In the genomic region with DNA sequence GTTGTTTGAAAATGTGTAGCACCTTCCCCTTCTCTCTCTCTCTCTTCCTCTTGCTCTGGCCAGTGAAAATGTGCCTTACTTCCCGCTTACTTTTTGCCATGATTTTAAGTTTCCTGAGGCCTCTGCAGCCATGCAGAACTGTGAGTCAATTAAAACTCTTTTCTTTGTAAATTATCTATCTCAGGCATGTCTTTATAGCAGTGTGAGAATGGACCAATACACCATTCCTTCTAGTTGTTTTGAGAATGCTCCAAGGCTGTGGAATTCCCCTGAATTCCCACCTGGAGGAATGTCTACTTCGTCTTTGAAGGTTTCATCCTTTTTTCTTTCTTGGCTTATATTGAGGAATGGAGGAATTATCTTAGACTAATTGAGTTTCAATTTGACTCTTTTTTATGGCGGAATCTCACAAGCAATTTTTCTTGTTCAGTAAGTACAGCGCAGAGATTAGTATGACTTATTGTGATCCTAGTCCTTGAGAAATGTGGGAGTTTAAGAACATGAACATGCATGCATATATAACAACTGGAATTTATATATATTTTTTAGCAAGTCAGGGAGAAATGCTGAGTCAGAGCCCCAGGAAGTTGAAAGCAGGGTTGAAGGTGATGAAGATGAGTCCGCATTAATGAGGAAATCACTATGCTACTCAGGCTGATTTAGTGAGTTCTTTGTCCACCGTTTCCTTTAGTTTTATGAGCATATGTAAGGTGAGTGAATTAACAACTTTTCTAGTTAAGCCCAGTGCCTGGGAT, we compare ENCODE assay signal across 27 cellular contexts.
DNase-seq lines count a peak whose midpoint lies in the region; ATAC-seq and TF ChIP-seq lines count a peak whose summit lies in the region.
"Had no signal": no experiment of that assay in that cellular context is flagged by ENCODE, and none has a peak within 500 bp of the region (broad histone marks: within the 10 kb centered on the region; RNA-seq: fewer than 3 reads in every experiment).

No MANE protein-coding gene starts in this region.

- no peak for TF ChIP-seq EP300 in transverse colon (IDR thresholded peaks at IDR 0.05; ENCODE audit: low read depth)

- no peak overlapping the region for H2BK5ac ChIP-seq in IMR-90 (ENCODE audit: low read depth, low read length, poor library complexity, severe bottlenecking)

- no peak for TF ChIP-seq CTCF in IMR-90 (conservative IDR thresholded peaks at IDR 0.05; ENCODE audit: low read depth, low read length)
- TF ChIP-seq CTCF in epithelial cell of proximal tubule (conservative IDR thresholded peaks at IDR 0.05; ENCODE audit: low read depth, low read length), result no peak
- TF ChIP-seq CTCF in mesothelial cell of epicardium (IDR thresholded peaks at IDR 0.05; ENCODE audit: unreplicated experiment), result no peak
- no peak for TF ChIP-seq CTCF in transverse colon (IDR thresholded peaks at IDR 0.05)
- TF ChIP-seq CTCF in breast epithelium (IDR thresholded peaks at IDR 0.05), result no peak

- H4K91ac ChIP-seq in IMR-90 (ENCODE audit: insufficient read depth, low read depth, low read length), result no peak overlapping the region

- POLR2A ChIA-PET in IMR-90 (lab: Charles Lee; ENCODE audit: unreplicated experiment), result no interaction called here

- no peak overlapping the region for H2BK15ac ChIP-seq in IMR-90 (ENCODE audit: low read depth, low read length)

- peak overlapping the region; percentile 71 for H3K27ac Mint-ChIP-seq in mesothelial cell of epicardium
- H3K27ac Mint-ChIP-seq: B cell; CD8-positive, alpha-beta T cell had no signal

- intact Hi-C loops in IMR-90 (cut with micrococcal nuclease) (no loop called here), transverse colon (cut with DNase I; ENCODE audit: low total_unique reads) (no loop called here), breast epithelium (cut with DNase I; ENCODE audit: low total_unique reads) (no loop called here)

- no peak overlapping the region for H2AFZ ChIP-seq in IMR-90 (replicated peaks; ENCODE audit: low read length, poor library complexity)

- dilution Hi-C loops in IMR-90 (cut with HindIII; ENCODE audit: low sequenced_read_pairs, unreplicated experiment), result no loop called here

- no peak overlapping the region for H2AK9ac ChIP-seq in IMR-90 (replicated peaks; ENCODE audit: low read depth, low read length, poor library complexity)

- WGBS in IMR-90 (ENCODE audit: extremely low coverage in 2 of 2, insufficient read length in 1 of 2), 2 experiments, result no CpG with 5 or more reads among the region's 6 CpGs
- WGBS in transverse colon (ENCODE audit: low coverage in 1 of 2), 2 donors, result 77 to 84% methylated on average over 6 of the region's 6 CpGs

- H3K36me3 ChIP-seq in IMR-90 (ENCODE audit: control insufficient read depth, insufficient read depth, low read length) (no peaks in the 10 kb centered on the region), transverse colon (no peaks in the 10 kb centered on the region), breast epithelium (no peaks in the 10 kb centered on the region)

- H3K4me1 ChIP-seq in IMR-90 (ENCODE audit: control insufficient read depth, insufficient read depth, low read length) (no peaks in the 10 kb centered on the region), transverse colon (no peaks in the 10 kb centered on the region), breast epithelium (no peaks in the 10 kb centered on the region)
- H3K4me1 ChIP-seq: A549 had no signal

- H3K18ac ChIP-seq in IMR-90 (ENCODE audit: low read depth, low read length), result no peak overlapping the region

- H3K27me3 Mint-ChIP-seq in mesothelial cell of epicardium (ENCODE audit: low read depth), result peaks cover 36% of the 10 kb centered on the region
- H3K27me3 Mint-ChIP-seq: B cell had no signal

- H3K79me1 ChIP-seq in IMR-90 (ENCODE audit: low read depth in 1 of 2, low read length in 2 of 2), result no peaks in the 10 kb centered on the region

- no peaks in the 10 kb centered on the region for H3K36me3 Mint-ChIP-seq in mesothelial cell of epicardium
- H3K36me3 Mint-ChIP-seq: CD8-positive, alpha-beta T cell had no signal

- H3K4me3 ChIP-seq in IMR-90 (ENCODE audit: insufficient read depth, low read depth, low read length) (no peak overlapping the region), epithelial cell of proximal tubule (ENCODE audit: low read depth, low read length) (no peak overlapping the region), transverse colon (no peak overlapping the region), breast epithelium (no peak overlapping the region)
- H3K4me3 ChIP-seq: A549 had no signal

- H3K4me2 ChIP-seq in IMR-90 (ENCODE audit: low read depth, low read length), result no peak overlapping the region
- H3K4me2 ChIP-seq: A549 had no signal

- no peaks in the 10 kb centered on the region for H3K9me1 ChIP-seq in IMR-90 (ENCODE audit: insufficient read depth, low read length)

- H3K27me3 ChIP-seq in IMR-90 (ENCODE audit: control insufficient read depth, insufficient read depth, low read length) (no peaks in the 10 kb centered on the region), transverse colon (no peaks in the 10 kb centered on the region), breast epithelium (no peaks in the 10 kb centered on the region)

- H4K8ac ChIP-seq in IMR-90 (ENCODE audit: low read depth in 2 of 2, low read length in 2 of 2), result no peak overlapping the region

- BruUV-seq in IMR-90 (replicated peaks; lab: Mats Ljungman, UMichigan), result no TSS peak

- CTCF ChIA-PET in IMR-90 (lab: Yijun Ruan, JAX), result no interaction called here

- TF ChIP-seq POLR2A in IMR-90 (IDR thresholded peaks at IDR 0.05; ENCODE audit: low read depth, low read length) (no peak), transverse colon (IDR thresholded peaks at IDR 0.05) (no peak), breast epithelium (IDR thresholded peaks at IDR 0.05) (no peak)

- TF ChIP-seq RAD21 in IMR-90 (IDR thresholded peaks at IDR 0.05; ENCODE audit: low read length), result no peak

- no peak overlapping the region for H3K14ac ChIP-seq in IMR-90 (replicated peaks; ENCODE audit: low read depth, low read length)

- no peak overlapping the region for H4K5ac ChIP-seq in IMR-90 (ENCODE audit: low read depth, low read length)

- in situ Hi-C loops in Caki2 (cut with HindIII; ENCODE audit: low pct_unique_long_range_greater_than_20kb, low sequenced_read_pairs) (no loop called here), IMR-90 (cut with MboI; ENCODE audit: low sequenced_read_pairs) (no loop called here), transverse colon (cut with MboI; ENCODE audit: low pct_ligation_motif_present in 1 of 4, low pct_unique_long_range_greater_than_20kb in 1 of 4, low sequenced_read_pairs in 3 of 4) (no loop called here)

- H3K4ac ChIP-seq in IMR-90 (ENCODE audit: low read depth, low read length), result no peak overlapping the region

- peaks cover 24% of the 10 kb centered on the region for H3K4me1 Mint-ChIP-seq in mesothelial cell of epicardium
- H3K4me1 Mint-ChIP-seq: B cell had no signal

- no peak for ATAC-seq in IMR-90 (ENCODE audit: low read depth)
- ATAC-seq in GM21423 (IDR thresholded peaks at IDR 0.05; ENCODE audit: unreplicated experiment), result no peak
- ATAC-seq: A549; CD8-positive, alpha-beta T cell; Panc1 had no signal

- DNase-seq in Caki2 (ENCODE audit: low read depth), result peak; percentile 26
- no peak for DNase-seq in IMR-90
- peak; percentile 69 for DNase-seq in epithelial cell of proximal tubule (ENCODE audit: low read depth)
- no peak for DNase-seq in mesothelial cell of epicardium (ENCODE audit: low spot score in 2 of 2, unreplicated experiment in 2 of 2)
- no peak for DNase-seq in transverse colon
- no peak for DNase-seq in breast epithelium (ENCODE audit: low spot score in 2 of 2)
- no peak for DNase-seq in stimulated activated CD4-positive, alpha-beta T cell treated with anti-CD3 and anti-CD28 coated beads, Interleukin-4, amount 100 ng/mL, for 4 hours
- DNase-seq: Calu3; CD8-positive, alpha-beta T cell; DMS79 treated with DMSO at 0.1 percent for 48 hours; GF-D8; KBM-7; MV-4-11; NCI-H1105; NCI-H2029 treated with DMSO at 0.1 percent for 48 hours; NCI-H446 treated with DMSO at 0.1 percent for 48 hours; NCI-H526; NCI-H82; NK-92 treated with Interleukin-12 subunit alpha and Interleukin-12 subunit beta, amount 100 ng/mL, for 24 hours; SHP77 treated with DMSO at 0.1 percent for 48 hours had no signal

- H3K4me3 Mint-ChIP-seq in mesothelial cell of epicardium, result no peak overlapping the region
- H3K4me3 Mint-ChIP-seq: B cell; CD8-positive, alpha-beta T cell had no signal

- peaks cover 4% of the 10 kb centered on the region for H3K9me3 Mint-ChIP-seq in mesothelial cell of epicardium

- H3K9me3 ChIP-seq in IMR-90 (ENCODE audit: control insufficient read depth, insufficient read depth, low read length) (peaks cover 12% of the 10 kb centered on the region), transverse colon (no peaks in the 10 kb centered on the region), breast epithelium (no peaks in the 10 kb centered on the region)
- H3K9me3 ChIP-seq: A549 had no signal

- H3K56ac ChIP-seq in IMR-90 (ENCODE audit: extremely low read depth, insufficient read depth, low read length), result no peak overlapping the region

- H3K23ac ChIP-seq in IMR-90 (ENCODE audit: low read depth, low read length), result no peak overlapping the region

- no peak overlapping the region for H3K27ac ChIP-seq in IMR-90 (ENCODE audit: insufficient read depth, low read length)
- no peak overlapping the region for H3K27ac ChIP-seq in transverse colon
- H3K27ac ChIP-seq in breast epithelium, result no peak overlapping the region
- H3K27ac ChIP-seq: A549, C4-2B, HL-60, RWPE1 had no signal

- no peak overlapping the region for H2AK5ac ChIP-seq in IMR-90 (ENCODE audit: low read depth, low read length)

- H2BK20ac ChIP-seq in IMR-90 (ENCODE audit: low read depth, low read length), result no peak overlapping the region

- H3K9ac ChIP-seq in IMR-90 (ENCODE audit: low read depth, low read length), result no peak overlapping the region

- no peak overlapping the region for H2BK120ac ChIP-seq in IMR-90 (ENCODE audit: low read depth, low read length)

- no peaks in the 10 kb centered on the region for H4K20me1 ChIP-seq in IMR-90 (ENCODE audit: insufficient read depth, low read length)

TF ChIP-seq in IMR-90, 13 proteins besides CTCF, POLR2A, EP300 and RAD21:
- TF ChIP-seq CEBPB (IDR thresholded peaks at IDR 0.05; ENCODE audit: low read depth, low read length), result no peak
- TF ChIP-seq SMC3 (IDR thresholded peaks at IDR 0.05; ENCODE audit: low read depth, low read length), result no peak
- TF ChIP-seq MAZ (IDR thresholded peaks at IDR 0.05; ENCODE audit: borderline replicate concordance, low read depth, low read length), result no peak
- no peak for TF ChIP-seq BHLHE40 (IDR thresholded peaks at IDR 0.05; ENCODE audit: low read depth, low read length)
- 0 out of 2 replicates have a peak, but pooled peaks have one; percentile 9 for TF ChIP-seq MAFK (IDR thresholded peaks at IDR 0.05; ENCODE audit: low read depth, low read length)
- TF ChIP-seq FOS (IDR thresholded peaks at IDR 0.05; ENCODE audit: low read depth, low read length), result no peak
- no peak for TF ChIP-seq CHD1 (IDR thresholded peaks at IDR 0.05; ENCODE audit: low read depth, low read length)

Comparison
In these comparisons a context has a peak if more than half of its experiments do, and no peak if none do; other contexts are left out.
1. DNase-seq: peak in Caki2 (single experiment) and epithelial cell of proximal tubule (single experiment); none in IMR-90 (single experiment), mesothelial cell of epicardium (0 of 2), transverse colon (single experiment), breast epithelium (0 of 2) and stimulated activated CD4-positive, alpha-beta T cell treated with anti-CD3 and anti-CD28 coated beads, Interleukin-4, amount 100 ng/mL, for 4 hours (0 of 2).